14 cellular contexts compared by ENCODE assay signal in the genomic region with DNA sequence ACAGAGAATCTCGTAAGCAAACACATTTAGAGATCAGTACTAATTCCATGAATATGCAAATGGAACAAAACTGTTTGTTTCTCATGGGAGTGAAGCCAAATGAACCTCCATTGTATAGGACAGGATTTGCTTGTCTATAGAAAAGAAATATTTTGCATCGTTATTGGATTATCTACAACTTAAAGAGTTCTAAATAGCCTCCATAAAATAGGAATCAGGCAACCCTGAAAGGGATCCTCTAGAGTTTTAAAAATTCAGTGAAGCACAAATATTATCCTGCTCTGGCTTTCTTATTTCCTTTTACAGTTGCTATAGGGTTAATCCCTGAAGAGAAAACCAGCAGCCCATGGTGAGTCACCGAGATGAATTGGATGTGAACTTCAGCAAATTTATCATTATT.
DNase-seq lines count a peak whose midpoint lies in the region; ATAC-seq, FAIRE-seq and TF ChIP-seq lines count a peak whose summit lies in the region.
"Had no signal": no experiment of that assay in that cellular context is flagged by ENCODE, and none has a peak within 500 bp of the region (broad histone marks: within the 10 kb centered on the region; RNA-seq: fewer than 3 reads in every experiment).

No MANE protein-coding gene starts in this region.

- no peaks in the 10 kb centered on the region for H3K36me3 ChIP-seq in HUES48 (ENCODE audit: control insufficient read depth, insufficient read depth, low read length)
- no peaks in the 10 kb centered on the region for H3K36me3 ChIP-seq in H1 (ENCODE audit: control insufficient read depth in 2 of 4, insufficient read depth in 4 of 4, low read length in 3 of 4)

- no peak overlapping the region for H2AK5ac ChIP-seq in H1 (ENCODE audit: low read depth, low read length)

- ATAC-seq in HG02938 (IDR thresholded peaks at IDR 0.05; ENCODE audit: unreplicated experiment): no peak
- ATAC-seq in HG03108 (IDR thresholded peaks at IDR 0.05; ENCODE audit: unreplicated experiment): no peak
- ATAC-seq: A549 had no signal

- TF ChIP-seq RAD21 in H1 (IDR thresholded peaks at IDR 0.05 in 1 of 2, conservative IDR thresholded peaks at IDR 0.05 in 1 of 2; ENCODE audit: low read depth in 2 of 2, low read length in 2 of 2): no peak

- CTCF ChIA-PET in H1 (lab: Charles Lee; ENCODE audit: partially characterized antibody): no interaction called here

- no peak overlapping the region for H3K4me3 ChIP-seq in HUES48 (ENCODE audit: low read depth, low read length)
- no peak overlapping the region for H3K4me3 ChIP-seq in H1 (ENCODE audit: extremely low read depth in 1 of 4, insufficient read depth in 2 of 4, low read depth in 3 of 4, low read length in 4 of 4)
- H3K4me3 ChIP-seq: A549 had no signal

- in situ Hi-C loops in GM13977 (cut with MboI; ENCODE audit: low pct_unique_long_range_greater_than_20kb, low sequenced_read_pairs, unreplicated experiment): no loop called here

- H3K79me2 ChIP-seq in H1 (ENCODE audit: control insufficient read depth in 1 of 2, insufficient read depth in 2 of 2, low read length in 2 of 2): no peaks in the 10 kb centered on the region

- no peak overlapping the region for H2BK12ac ChIP-seq in H1 (ENCODE audit: low read depth, low read length)

- H2BK120ac ChIP-seq in H1 (replicated peaks; ENCODE audit: low read depth, low read length): no peak overlapping the region

- H3K9ac ChIP-seq in HUES48 (ENCODE audit: low read depth, low read length) (no peak overlapping the region), H1 (replicated peaks in 1 of 4; ENCODE audit: extremely low read depth in 1 of 4, low read depth in 3 of 4, low read length in 3 of 4) (no peak overlapping the region)

- no peak for TF ChIP-seq EP300 in H1 (IDR thresholded peaks at IDR 0.05; ENCODE audit: borderline replicate concordance in 1 of 2, low read depth in 2 of 2, low read length in 2 of 2)

- H3K23ac ChIP-seq in H1 (ENCODE audit: insufficient read length): no peak overlapping the region

- no peaks in the 10 kb centered on the region for H3K79me1 ChIP-seq in H1 (ENCODE audit: low read depth, low read length)

- peak overlapping the region; percentile 21 for H3K27ac ChIP-seq in HUES48 (ENCODE audit: low read depth, low read length)
- no peak overlapping the region for H3K27ac ChIP-seq in H1 (ENCODE audit: low read depth, low read length)
- H3K27ac ChIP-seq: A549 had no signal

- H3K4me2 ChIP-seq in H1 (ENCODE audit: insufficient read depth in 1 of 2, low read depth in 2 of 2, low read length in 2 of 2): no peak overlapping the region
- H3K4me2 ChIP-seq: A549 had no signal

- 81% methylated on average over 3 of the region's 3 CpGs; no CpG with 5 or more reads in 1 of the 2 experiments for WGBS in H1 (ENCODE audit: extremely low coverage in 1 of 2, insufficient coverage in 1 of 2, insufficient read length in 1 of 2, insufficient replicate concordance in 2 of 2, low coverage in 1 of 2, low lambda C conversion rate in 2 of 2, missing lambda C conversion rate in 1 of 2), 2 experiments

- H4K20me1 ChIP-seq in H1 (replicated peaks in 1 of 2; ENCODE audit: control insufficient read depth in 1 of 2, insufficient read depth in 2 of 2, low read length in 2 of 2): no peaks in the 10 kb centered on the region

- DNase-seq in NCI-H526 treated with DMSO at 0.1 percent for 48 hours (lab: John Stamatoyannopoulos, UW) (peak; percentile 15), H1 (ENCODE audit: low read depth in 1 of 2, low spot score in 2 of 2) (no peak), GM13977 (ENCODE audit: low spot score) (no peak)
- no peak for DNase-seq in activated CD4-positive, alpha-beta T cell treated with anti-CD3 and anti-CD28 coated beads for 4 hours
- DNase-seq: Caco-2; CD8-positive, alpha-beta memory T cell; DND-41; GDM1 had no signal

- no peak overlapping the region for H2BK20ac ChIP-seq in H1 (ENCODE audit: low read length)

- H3K4me1 ChIP-seq in HUES48 (ENCODE audit: control insufficient read depth, insufficient read depth, low read length) (peaks cover 14% of the 10 kb centered on the region), H1 (replicated peaks in 1 of 4; ENCODE audit: control insufficient read depth in 3 of 4, insufficient read depth in 4 of 4, low read length in 3 of 4) (peaks cover 0 to 6% (median 0%) of the 10 kb centered on the region in 4 experiments; a peak in 1 of 7 replicates)
- H3K4me1 ChIP-seq: A549, Caco-2 had no signal

- FAIRE-seq in H1 (lab: Jason Lieb, UNC): no peak
- FAIRE-seq: A549, GM12892, H54 had no signal

- no peak overlapping the region for H2BK15ac ChIP-seq in H1 (ENCODE audit: low read length)

- TF ChIP-seq CTCF in H1 (IDR thresholded peaks at IDR 0.05; ENCODE audit: control extremely low read depth in 1 of 3, insufficient read depth in 1 of 3, low read depth in 1 of 3, low read length in 3 of 3): no peak
- TF ChIP-seq CTCF in GM13977 (IDR thresholded peaks at IDR 0.05; ENCODE audit: extremely low read depth, insufficient read depth, missing control alignments): no peak

- H4K8ac ChIP-seq in H1 (ENCODE audit: extremely low read depth, insufficient read depth, low read length): no peak overlapping the region

- POLR2A ChIA-PET in H1 (lab: Charles Lee; ENCODE audit: partially characterized antibody): no interaction called here

- H4K91ac ChIP-seq in H1 (replicated peaks; ENCODE audit: insufficient read length, low read length): no peak overlapping the region

- H3K4ac ChIP-seq in H1 (replicated peaks; ENCODE audit: insufficient read length, low read depth, low read length): no peak overlapping the region

- H2BK5ac ChIP-seq in H1 (ENCODE audit: low read depth, low read length): no peak overlapping the region

- no peaks in the 10 kb centered on the region for H3K27me3 ChIP-seq in HUES48 (ENCODE audit: control insufficient read depth, insufficient read depth, low read length)
- no peaks in the 10 kb centered on the region for H3K27me3 ChIP-seq in H1 (replicated peaks in 1 of 4; ENCODE audit: control insufficient read depth in 3 of 4, extremely low read depth in 1 of 4, insufficient read depth in 3 of 4, low read length in 3 of 4)

- no peak for TF ChIP-seq POLR2A in H1 (IDR thresholded peaks at IDR 0.05; ENCODE audit: control extremely low read depth in 1 of 2, low read depth in 2 of 2, low read length in 2 of 2)

- H4K5ac ChIP-seq in H1 (ENCODE audit: insufficient read length, low read depth, low read length): no peak overlapping the region

- no peak overlapping the region for H3K18ac ChIP-seq in H1 (ENCODE audit: extremely low read depth, low read length)

- H3K9me3 ChIP-seq in HUES48 (ENCODE audit: control insufficient read depth, insufficient read depth, low read length): no peaks in the 10 kb centered on the region
- no peaks in the 10 kb centered on the region for H3K9me3 ChIP-seq in H1 (ENCODE audit: insufficient read depth in 2 of 2, low read depth in 1 of 2, low read length in 1 of 2)
- H3K9me3 ChIP-seq: Caco-2 had no signal

- no peaks in the 10 kb centered on the region for H3K23me2 ChIP-seq in H1 (ENCODE audit: low read depth, low read length)

- H2AFZ ChIP-seq in H1 (ENCODE audit: low read length): 0 out of 2 replicates have a peak overlapping the region, but pooled peaks have one; percentile 27

- H3K14ac ChIP-seq in H1 (ENCODE audit: insufficient read length): no peak overlapping the region

- no peak overlapping the region for H3K56ac ChIP-seq in H1 (replicated peaks; ENCODE audit: insufficient read length, low read depth, low read length)

TF ChIP-seq in H1, 55 proteins besides CTCF, POLR2A, EP300 and RAD21:
- TF ChIP-seq, protein P1, sequence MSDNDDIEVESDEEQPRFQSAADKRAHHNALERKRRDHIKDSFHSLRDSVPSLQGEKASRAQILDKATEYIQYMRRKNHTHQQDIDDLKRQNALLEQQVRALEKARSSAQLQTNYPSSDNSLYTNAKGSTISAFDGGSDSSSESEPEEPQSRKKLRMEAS (IDR thresholded peaks at IDR 0.05): no peak
- no peak for TF ChIP-seq CBX8 (IDR thresholded peaks at IDR 0.05; ENCODE audit: borderline replicate concordance, low read depth, low read length)
- no peak for TF ChIP-seq POU5F1 (IDR thresholded peaks at IDR 0.05; ENCODE audit: low read depth, low read length)
- no peak for TF ChIP-seq ZNF274 (IDR thresholded peaks at IDR 0.05; ENCODE audit: borderline replicate concordance, extremely low read depth, low read length)
- no peak for TF ChIP-seq TBP (IDR thresholded peaks at IDR 0.05; ENCODE audit: low read depth, low read length)
- no peak for TF ChIP-seq KDM4A (IDR thresholded peaks at IDR 0.05; ENCODE audit: low read depth, low read length, severe bottlenecking)
- TF ChIP-seq SIX5 (IDR thresholded peaks at IDR 0.05; ENCODE audit: low read depth, low read length): no peak
